1 cellular context compared by ENCODE assay signal in the genomic region with DNA sequence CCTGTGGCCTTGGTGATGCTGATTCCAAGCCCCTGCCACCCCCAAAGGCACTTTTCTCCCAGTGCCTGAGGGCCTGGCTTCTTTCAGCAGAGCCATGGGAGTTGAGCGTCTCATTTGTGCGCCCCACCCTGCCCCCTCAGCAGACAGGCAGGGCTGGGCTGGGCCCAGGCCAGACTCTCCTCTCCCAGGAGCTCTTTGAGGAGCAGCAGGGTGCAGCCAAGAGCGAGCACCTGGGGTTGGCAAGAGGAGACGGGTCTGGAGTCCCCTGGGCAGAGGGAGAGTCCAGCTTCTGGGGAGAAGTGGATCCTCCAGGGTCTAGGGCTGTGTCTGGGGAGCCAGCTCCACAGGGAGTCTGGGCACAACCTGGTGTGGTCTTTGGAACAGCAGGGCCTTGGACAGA.
TF ChIP-seq lines count a peak whose summit lies in the region.

No MANE protein-coding gene starts in this region.

TF ChIP-seq in K562, 482 proteins besides CTCF, POLR2A, EP300 and RAD21:
- TF ChIP-seq, protein P1, sequence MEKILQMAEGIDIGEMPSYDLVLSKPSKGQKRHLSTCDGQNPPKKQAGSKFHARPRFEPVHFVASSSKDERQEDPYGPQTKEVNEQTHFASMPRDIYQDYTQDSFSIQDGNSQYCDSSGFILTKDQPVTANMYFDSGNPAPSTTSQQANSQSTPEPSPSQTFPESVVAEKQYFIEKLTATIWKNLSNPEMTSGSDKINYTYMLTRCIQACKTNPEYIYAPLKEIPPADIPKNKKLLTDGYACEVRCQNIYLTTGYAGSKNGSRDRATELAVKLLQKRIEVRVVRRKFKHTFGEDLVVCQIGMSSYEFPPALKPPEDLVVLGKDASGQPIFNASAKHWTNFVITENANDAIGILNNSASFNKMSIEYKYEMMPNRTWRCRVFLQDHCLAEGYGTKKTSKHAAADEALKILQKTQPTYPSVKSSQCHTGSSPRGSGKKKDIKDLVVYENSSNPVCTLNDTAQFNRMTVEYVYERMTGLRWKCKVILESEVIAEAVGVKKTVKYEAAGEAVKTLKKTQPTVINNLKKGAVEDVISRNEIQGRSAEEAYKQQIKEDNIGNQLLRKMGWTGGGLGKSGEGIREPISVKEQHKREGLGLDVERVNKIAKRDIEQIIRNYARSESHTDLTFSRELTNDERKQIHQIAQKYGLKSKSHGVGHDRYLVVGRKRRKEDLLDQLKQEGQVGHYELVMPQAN (IDR thresholded peaks at IDR 0.05; ENCODE audit: borderline replicate concordance), result no peak
- TF ChIP-seq TEAD2 (tag; IDR thresholded peaks at IDR 0.05), result no peak
- TF ChIP-seq, protein P2, sequence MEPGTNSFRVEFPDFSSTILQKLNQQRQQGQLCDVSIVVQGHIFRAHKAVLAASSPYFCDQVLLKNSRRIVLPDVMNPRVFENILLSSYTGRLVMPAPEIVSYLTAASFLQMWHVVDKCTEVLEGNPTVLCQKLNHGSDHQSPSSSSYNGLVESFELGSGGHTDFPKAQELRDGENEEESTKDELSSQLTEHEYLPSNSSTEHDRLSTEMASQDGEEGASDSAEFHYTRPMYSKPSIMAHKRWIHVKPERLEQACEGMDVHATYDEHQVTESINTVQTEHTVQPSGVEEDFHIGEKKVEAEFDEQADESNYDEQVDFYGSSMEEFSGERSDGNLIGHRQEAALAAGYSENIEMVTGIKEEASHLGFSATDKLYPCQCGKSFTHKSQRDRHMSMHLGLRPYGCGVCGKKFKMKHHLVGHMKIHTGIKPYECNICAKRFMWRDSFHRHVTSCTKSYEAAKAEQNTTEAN (CRISPR knock-in tag; IDR thresholded peaks at IDR 0.05), result no peak
- TF ChIP-seq RBFOX2 (IDR thresholded peaks at IDR 0.05; ENCODE audit: low read depth, low read length), result 0 out of 2 replicates have a peak, but pooled peaks have one; percentile 24
- no peak for TF ChIP-seq HNRNPL (IDR thresholded peaks at IDR 0.05; ENCODE audit: low read depth, low read length)
